6 cellular contexts compared by ENCODE assay signal in genomic region chr2:241922824-241923601, GRCh38. TPM values are rescaled to one million over a fixed set of nuclear protein-coding genes. Genes with fewer than 3 reads are reported as not detected.
"Had no signal": no experiment of that assay in that cellular context is flagged by ENCODE, and none has a peak within 500 bp of the region (broad histone marks: within the 10 kb centered on the region; RNA-seq: fewer than 3 reads in every experiment).

No MANE protein-coding gene starts in this region.

RNA-seq across cellular contexts. Expression of gene RTP5, which starts 53.5 kb away (rescaled TPM):
- total RNA-seq: HT1080, K562, M059J, Right ventricle myocardium superior, SJSA1 had no signal
- polyA plus RNA-seq: IgD-negative memory B cell, K562 had no signal
